11 cellular contexts compared by ENCODE assay signal in the genomic region with DNA sequence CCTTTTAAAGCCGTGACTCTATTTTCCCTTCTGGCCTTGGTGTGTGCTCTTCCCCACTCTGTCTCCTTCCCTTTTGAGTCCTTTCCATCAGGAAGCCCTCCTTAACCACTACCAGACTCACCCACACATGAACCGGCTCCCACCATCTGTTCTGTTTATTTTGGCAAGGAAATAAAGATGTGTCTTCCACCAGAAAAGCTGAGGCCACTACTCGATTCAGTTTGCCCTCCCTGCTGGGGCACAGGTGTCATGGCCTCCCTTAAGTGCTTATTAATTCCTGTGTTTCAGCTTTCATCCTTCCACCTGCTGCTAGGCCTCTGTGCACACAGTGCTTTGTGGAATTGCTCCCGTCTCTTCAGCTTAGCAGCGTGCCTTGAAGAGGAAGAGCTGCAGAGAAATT.
DNase-seq lines count a peak whose midpoint lies in the region; TF ChIP-seq lines count a peak whose summit lies in the region.
"Had no signal": no experiment of that assay in that cellular context is flagged by ENCODE, and none has a peak within 500 bp of the region (broad histone marks: within the 10 kb centered on the region; RNA-seq: fewer than 3 reads in every experiment).

No MANE protein-coding gene starts in this region.

- no peak overlapping the region for H3K27ac ChIP-seq in HEK293 (ENCODE audit: extremely low read depth, low read depth, low read length)
- H3K27ac ChIP-seq: thyroid gland had no signal

- no peaks in the 10 kb centered on the region for H3K4me1 ChIP-seq in HEK293 (ENCODE audit: control insufficient read depth, insufficient read depth, low read length)

- CTCF ChIA-PET in HEK293 (lab: Yijun Ruan, JAX): interaction anchor here (0.6 kb wide), 1 partner anchor 17 kb away, joined by 4 read pairs; no protein-coding TSS in a partner anchor

- H3K9me3 ChIP-seq in HEK293 (ENCODE audit: control insufficient read depth, insufficient read depth, low read depth, low read length): no peaks in the 10 kb centered on the region
- H3K9me3 ChIP-seq: MG63, thyroid gland had no signal

- H3K27ac Mint-ChIP-seq in nephron progenitor cell: peak overlapping the region; percentile 96

- H3K4me3 ChIP-seq in HEK293 (ENCODE audit: low read depth, low read length): no peak overlapping the region
- H3K4me3 ChIP-seq: MG63, thyroid gland had no signal

- POLR2A ChIA-PET in HEK293 (lab: Yijun Ruan, JAX): interaction anchor here (1.1 kb wide), 1 partner anchor 16 kb away, joined by 3 read pairs; a partner anchor contains a TSS

- DNase-seq in NCI-H2107 (lab: John Stamatoyannopoulos, UW) (peak; percentile 79), SHP77 treated with DMSO at 0.1 percent for 48 hours (lab: John Stamatoyannopoulos, UW) (peak; percentile 93), nephron progenitor cell (no peak), T-helper 9 cell (no peak), LoVo (ENCODE audit: low spot score) (no peak), GF-D8 (lab: John Stamatoyannopoulos, UW) (no peak)
- no peak for DNase-seq in stimulated activated CD4-positive, alpha-beta T cell treated with anti-CD3 and anti-CD28 coated beads, Interleukin-4, amount 100 ng/mL, for 1 hour
- DNase-seq: MG63; naive thymus-derived CD8-positive, alpha-beta T cell; thyroid gland had no signal

- peaks cover 41% of the 10 kb centered on the region for H3K36me3 Mint-ChIP-seq in nephron progenitor cell (ENCODE audit: low read depth)

- H3K27me3 Mint-ChIP-seq in nephron progenitor cell (ENCODE audit: low read depth, poor library complexity): peaks cover 2% of the 10 kb centered on the region
- H3K27me3 Mint-ChIP-seq: naive thymus-derived CD8-positive, alpha-beta T cell had no signal

- H3K9me3 Mint-ChIP-seq in nephron progenitor cell: peaks cover 25% of the 10 kb centered on the region

- H3K4me1 Mint-ChIP-seq in nephron progenitor cell: peaks cover 6% of the 10 kb centered on the region

- H3K36me3 ChIP-seq in HEK293 (ENCODE audit: control insufficient read depth in 2 of 2, insufficient read depth in 1 of 2, low read length in 2 of 2): no peaks in the 10 kb centered on the region; a peak in 1 of 3 replicates
- H3K36me3 ChIP-seq: MG63, thyroid gland had no signal

- no peak overlapping the region for H3K4me3 Mint-ChIP-seq in nephron progenitor cell
- H3K4me3 Mint-ChIP-seq: naive thymus-derived CD8-positive, alpha-beta T cell had no signal

- TF ChIP-seq CTCF in HEK293 (tag by site-specific recombination; IDR thresholded peaks at IDR 0.05) (no peak), nephron progenitor cell (IDR thresholded peaks at IDR 0.05) (no peak)

TF ChIP-seq in HEK293, 187 proteins besides CTCF, POLR2A, EP300 and RAD21:
- TF ChIP-seq SCRT2 (tag by site-specific recombination; IDR thresholded peaks at IDR 0.05) (peak; percentile 50; the same call in 1 of the 2 replicates), EGR2 (tag by site-specific recombination; IDR thresholded peaks at IDR 0.05; ENCODE audit: low read depth) (peak; percentile 52; the same call in 1 of the 2 replicates), ZFHX2 (tag by site-specific recombination; conservative IDR thresholded peaks at IDR 0.05) (peak; percentile 61), HOXC10 (CRISPR knock-in tag; IDR thresholded peaks at IDR 0.05) (no peak), ZIC2 (tag by site-specific recombination; IDR thresholded peaks at IDR 0.05) (peak; percentile 82), ZNF843 (tag by site-specific recombination; IDR thresholded peaks at IDR 0.05) (no peak)
TF ChIP-seq in HEK293: peak in this region for 4.

Comparison
In these comparisons a context has a peak if more than half of its experiments do, and no peak if none do; other contexts are left out.
1. DNase-seq: peak in NCI-H2107 (single experiment) and SHP77 treated with DMSO at 0.1 percent for 48 hours (single experiment); none in nephron progenitor cell (single experiment), T-helper 9 cell (single experiment), LoVo (single experiment), stimulated activated CD4-positive, alpha-beta T cell treated with anti-CD3 and anti-CD28 coated beads, Interleukin-4, amount 100 ng/mL, for 1 hour (single experiment) and GF-D8 (single experiment).